Comparison of ENCODE assay signal across 28 cellular contexts in genomic region chr7:22231806-22232205, GRCh38.
"Had no signal": no experiment of that assay in that cellular context is flagged by ENCODE, and none has a peak within 500 bp of the region (broad histone marks: within the 10 kb centered on the region; RNA-seq: fewer than 3 reads in every experiment).

No MANE protein-coding gene starts in this region.

- ATAC-seq: activated CD8-positive, alpha-beta memory T cell treated with anti-CD3 and anti-CD28 coated beads, Interleukin-2, amount 10 ng/mL, durations not matched to agents 7 days and 5 days; activated naive CD4-positive, alpha-beta T cell treated with anti-CD3 and anti-CD28 coated beads, Interleukin-2, amount 50 U/mL, for 72 hours; activated naive CD8-positive, alpha-beta T cell treated with anti-CD3 and anti-CD28 coated beads, Interleukin-2, amount 50 U/mL, for 24 hours; body of pancreas had no signal

- H3K27me3 ChIP-seq: ascending aorta, body of pancreas had no signal

- DNase-seq: activated B cell treated with CpG ODN at 0.5 μM for 24 hours; activated CD4-positive, alpha-beta T cell treated with anti-CD3 and anti-CD28 coated beads for 1 hour; activated CD4-positive, alpha-beta T cell treated with anti-CD3 and anti-CD28 coated beads, Interleukin-2, amount 10 ng/mL, durations not matched to agents 24 days and 14 days; activated CD4-positive, alpha-beta T cell treated with anti-CD3 and anti-CD28 coated beads, Interleukin-2, amount 50 U/mL, for 48 hours; activated CD8-positive, alpha-beta memory T cell treated with anti-CD3 and anti-CD28 coated beads, Interleukin-2, amount 10 ng/mL, durations not matched to agents 7 days and 5 days; activated effector memory CD4-positive, alpha-beta T cell treated with anti-CD3 and anti-CD28 coated beads, Interleukin-2, amount 50 U/mL, for 16 hours; activated naive CD4-positive, alpha-beta T cell treated with Interleukin-2 at 50 U/mL for 16 hours; activated naive CD8-positive, alpha-beta T cell treated with anti-CD3 and anti-CD28 coated beads, Interleukin-2, amount 50 U/mL, for 24 hours; activated T-cell treated with anti-CD3 and anti-CD28 coated beads, Interleukin-2, amount 50 U/mL, for 24 hours; amniotic stem cell; body of pancreas; Karpas-422; MM.1S; NCI-H1105; NCI-H1436; NCI-H1694 treated with DMSO at 0.1 percent for 48 hours; NCI-H2029 treated with DMSO at 0.1 percent for 48 hours; NCI-H345; NCI-H510A treated with DMSO at 0.1 percent for 48 hours; NCI-H69; NK-92 treated with Interleukin-12 subunit alpha and Interleukin-12 subunit beta, amount 100 ng/mL, for 24 hours; OCI-M1; SHP77; T-helper 9 cell had no signal

- FAIRE-seq: RCC 7860, TTC549 had no signal

- H3K27ac ChIP-seq: ascending aorta, body of pancreas had no signal

- H3K4me3 ChIP-seq: ascending aorta, body of pancreas had no signal

- H3K36me3 ChIP-seq: ascending aorta had no signal

- H3K9me3 ChIP-seq: ascending aorta, body of pancreas had no signal
